ENCODE assay signal across 8 cellular contexts in genomic region chr2:80073134-80073561, GRCh38.
DNase-seq lines count a peak whose midpoint lies in the region; ATAC-seq and TF ChIP-seq lines count a peak whose summit lies in the region.

No MANE protein-coding gene starts in this region.

- H4K91ac ChIP-seq in neuronal stem cell (ENCODE audit: low read depth, low read length, poor library complexity), result no peak overlapping the region

- ATAC-seq in HG02571 (IDR thresholded peaks at IDR 0.05; ENCODE audit: unreplicated experiment), result no peak

- no CpG with 5 or more reads among the region's 2 CpGs for WGBS in neuronal stem cell (ENCODE audit: extremely low coverage in 2 of 2, insufficient read length in 2 of 2, insufficient replicate concordance in 1 of 2), 2 donors

- no peaks in the 10 kb centered on the region for H4K20me1 ChIP-seq in SU-DHL-6 (ENCODE audit: low read depth, low read length)

- H4K8ac ChIP-seq in neuronal stem cell (ENCODE audit: low read depth, low read length), result no peak overlapping the region

- H2BK5ac ChIP-seq in neuronal stem cell (ENCODE audit: low read length), result no peak overlapping the region

- H3K27me3 ChIP-seq in H7 (ENCODE audit: control insufficient read depth, insufficient read depth, low read length), result no peaks in the 10 kb centered on the region; the same call in 1 of the 2 replicates
- no peaks in the 10 kb centered on the region for H3K27me3 ChIP-seq in SU-DHL-6 (ENCODE audit: low read length)
- H3K27me3 ChIP-seq in neuronal stem cell (ENCODE audit: control insufficient read depth in 3 of 3, insufficient read depth in 3 of 3, low read depth in 1 of 3, low read length in 3 of 3), result no peaks in the 10 kb centered on the region

- H3K4me1 ChIP-seq in neuronal stem cell (ENCODE audit: control insufficient read depth in 2 of 2, insufficient read depth in 1 of 2, low read depth in 1 of 2, low read length in 2 of 2), result no peaks in the 10 kb centered on the region

- H2AFZ ChIP-seq in SU-DHL-6 (ENCODE audit: low read depth, low read length, severe bottlenecking), result no peak overlapping the region
- H2AFZ ChIP-seq in neuronal stem cell (ENCODE audit: low read length), result no peak overlapping the region

- no peaks in the 10 kb centered on the region for H3K79me1 ChIP-seq in neuronal stem cell (ENCODE audit: low read depth, low read length)

- H3K9me2 ChIP-seq in SU-DHL-6 (replicated peaks; ENCODE audit: insufficient read depth, low read length), result no peaks in the 10 kb centered on the region

- H3K4me2 ChIP-seq in SU-DHL-6 (ENCODE audit: low read depth, low read length, poor library complexity, severe bottlenecking) (no peak overlapping the region), neuronal stem cell (ENCODE audit: insufficient read depth, low read length, poor library complexity, severe bottlenecking) (no peak overlapping the region)

- H2BK12ac ChIP-seq in neuronal stem cell (ENCODE audit: low read length), result no peak overlapping the region

- H3K9ac ChIP-seq in SU-DHL-6 (ENCODE audit: low read length) (no peak overlapping the region), neuronal stem cell (ENCODE audit: low read depth, low read length, poor library complexity) (no peak overlapping the region)

- DNase-seq in SIG-M5 treated with dmso at 0.1 percent for 504 hours (lab: John Stamatoyannopoulos, UW; ENCODE audit: unreplicated experiment) (peak; percentile 64), SIG-M5 (lab: John Stamatoyannopoulos, UW) (no peak), H7 (peak; percentile 46), NCI-H1048 (lab: John Stamatoyannopoulos, UW) (peak; percentile 19), fibroblast of peridontal ligament (ENCODE audit: extremely low read depth) (peak; percentile 85), neuronal stem cell (ENCODE audit: low spot score) (peak; percentile 57)

- H3K9me3 ChIP-seq in SU-DHL-6 (ENCODE audit: insufficient read depth, low read length) (no peaks in the 10 kb centered on the region), neuronal stem cell (replicated peaks in 1 of 2; ENCODE audit: control insufficient read depth in 2 of 2, insufficient read depth in 1 of 2, low read depth in 1 of 2, low read length in 2 of 2) (no peaks in the 10 kb centered on the region)

- no peak overlapping the region for H3K14ac ChIP-seq in neuronal stem cell (ENCODE audit: low read length)

- H2BK15ac ChIP-seq in neuronal stem cell (ENCODE audit: low read length), result no peak overlapping the region

- H3K27ac ChIP-seq in SU-DHL-6 (ENCODE audit: low read depth, low read length), result no peak overlapping the region
- H3K27ac ChIP-seq in neuronal stem cell (replicated peaks; ENCODE audit: low read length), result no peak overlapping the region

- no peak overlapping the region for H2BK120ac ChIP-seq in neuronal stem cell (ENCODE audit: low read depth, low read length)

- H3K4ac ChIP-seq in neuronal stem cell (ENCODE audit: low read length), result no peak overlapping the region

- H3K36me3 ChIP-seq in H7 (replicated peaks; ENCODE audit: control insufficient read depth, insufficient read depth, low read length), result no peaks in the 10 kb centered on the region
- no peaks in the 10 kb centered on the region for H3K36me3 ChIP-seq in SU-DHL-6 (ENCODE audit: low read length)
- no peaks in the 10 kb centered on the region for H3K36me3 ChIP-seq in neuronal stem cell (replicated peaks in 1 of 2; ENCODE audit: control insufficient read depth in 2 of 2, insufficient read depth in 2 of 2, low read length in 2 of 2)

- no peak overlapping the region for H3K18ac ChIP-seq in neuronal stem cell (ENCODE audit: low read length)

- H3K79me2 ChIP-seq in SU-DHL-6 (ENCODE audit: insufficient read depth, low read length), result no peaks in the 10 kb centered on the region

- no peak overlapping the region for H2AK5ac ChIP-seq in neuronal stem cell (ENCODE audit: low read depth, low read length)

- H3K23ac ChIP-seq in neuronal stem cell (ENCODE audit: low read depth, low read length, poor library complexity), result no peak overlapping the region

- H3F3A ChIP-seq in SU-DHL-6 (ENCODE audit: insufficient read depth), result no peaks in the 10 kb centered on the region

- TF ChIP-seq CTCF in SU-DHL-6 (IDR thresholded peaks at IDR 0.05; ENCODE audit: insufficient read depth, low read length, poor library complexity, severe bottlenecking), result peak; percentile 26

- H3K4me3 ChIP-seq in H7 (ENCODE audit: insufficient read depth, low read depth, low read length) (no peak overlapping the region), SU-DHL-6 (ENCODE audit: insufficient read depth, low read length, poor library complexity, severe bottlenecking) (no peak overlapping the region), neuronal stem cell (ENCODE audit: low read length in 2 of 2) (no peak overlapping the region)
